Comparison of ENCODE assay signal across 14 cellular contexts in genomic region chr14:103131580-103131979, GRCh38. TPM values are rescaled to one million over a fixed set of nuclear protein-coding genes. Genes with fewer than 3 reads are reported as not detected.
DNase-seq lines count a peak whose midpoint lies in the region; ATAC-seq, FAIRE-seq and TF ChIP-seq lines count a peak whose summit lies in the region.
"Had no signal": no experiment of that assay in that cellular context is flagged by ENCODE, and none has a peak within 500 bp of the region (broad histone marks: within the 10 kb centered on the region; RNA-seq: fewer than 3 reads in every experiment).

No MANE protein-coding gene starts in this region.

- H3K4me1 ChIP-seq in HEK293 (ENCODE audit: control insufficient read depth, insufficient read depth, low read length) (peaks cover 8% of the 10 kb centered on the region; the same call in 1 of the 2 replicates), adrenal gland (replicated peaks in 1 of 2) (peaks cover 38 to 53% of the 10 kb centered on the region in 2 donors), thyroid gland (peaks cover 52 to 76% of the 10 kb centered on the region in 2 donors)

- CTCF ChIA-PET in HEK293 (lab: Yijun Ruan, JAX), result interaction anchor here (1.1 to 3.2 kb wide), 4 partner anchors 9 to 437 kb away, joined by 3 to 19 read pairs (median 10); no protein-coding TSS in a partner anchor

- no peak overlapping the region; the same call in 1 of the 2 replicates for H3K27ac ChIP-seq in HEK293 (ENCODE audit: extremely low read depth, low read depth, low read length)
- H3K27ac ChIP-seq in adrenal gland, result peak overlapping the region in 4 of 5 donors; percentile 4 to 76 (median 68)
- peak overlapping the region; percentile 83 to 91 (median 91) for H3K27ac ChIP-seq in thyroid gland
- H3K27ac ChIP-seq: C4-2B had no signal

- H3K27me3 ChIP-seq in adrenal gland (no peaks in the 10 kb centered on the region), thyroid gland (no peaks in the 10 kb centered on the region)

- no peak for ATAC-seq in HG03039 (IDR thresholded peaks at IDR 0.05; ENCODE audit: unreplicated experiment)

- TF ChIP-seq POLR2A in adrenal gland (IDR thresholded peaks at IDR 0.05), result no peak
- no peak for TF ChIP-seq POLR2A in thyroid gland (IDR thresholded peaks at IDR 0.05)

- no peak overlapping the region for H3K4me3 Mint-ChIP-seq in mesothelial cell of epicardium
- H3K4me3 Mint-ChIP-seq: H9 had no signal

- POLR2A ChIA-PET in HEK293 (lab: Yijun Ruan, JAX), result no interaction called here

- intact Hi-C loops in adrenal gland (cut with DNase I) (no loop called here), thyroid gland (cut with DNase I) (no loop called here)

- TF ChIP-seq CTCF in HEK293 (tag by site-specific recombination; IDR thresholded peaks at IDR 0.05) (no peak), adrenal gland (IDR thresholded peaks at IDR 0.05) (no peak), mesothelial cell of epicardium (IDR thresholded peaks at IDR 0.05; ENCODE audit: unreplicated experiment) (no peak), thyroid gland (IDR thresholded peaks at IDR 0.05) (no peak)

- peak overlapping the region; percentile 95 for H3K27ac Mint-ChIP-seq in mesothelial cell of epicardium
- H3K27ac Mint-ChIP-seq: H9 had no signal

- H3K4me1 Mint-ChIP-seq in mesothelial cell of epicardium, result peaks cover 51% of the 10 kb centered on the region

- H3K27me3 Mint-ChIP-seq in mesothelial cell of epicardium (ENCODE audit: low read depth), result no peaks in the 10 kb centered on the region

- H3K9me3 Mint-ChIP-seq in mesothelial cell of epicardium, result no peaks in the 10 kb centered on the region
- H3K9me3 Mint-ChIP-seq: H9 had no signal

- H3K9me3 ChIP-seq in HEK293 (ENCODE audit: control insufficient read depth, insufficient read depth, low read depth, low read length) (no peaks in the 10 kb centered on the region), adrenal gland (replicated peaks in 1 of 3) (no peaks in the 10 kb centered on the region), thyroid gland (no peaks in the 10 kb centered on the region)

- 95 to 100% (median 97%) methylated on average over 5 to 9 of the region's 9 CpGs; no CpG with 5 or more reads in 1 of the 4 donors for WGBS in adrenal gland, 4 donors
- 87 to 96% methylated on average over 2 to 5 of the region's 9 CpGs for WGBS in thyroid gland, 2 donors

- DNase-seq in adrenal gland (peak in 3 of 7 donors; percentile 20 to 52 (median 23)), mesothelial cell of epicardium (ENCODE audit: low spot score in 2 of 2, unreplicated experiment in 2 of 2) (no peak), thyroid gland (no peak), frontal cortex (ENCODE audit: low spot score in 2 of 2) (no peak), DMS153 treated with DMSO at 0.1 percent for 48 hours (lab: John Stamatoyannopoulos, UW; ENCODE audit: unreplicated experiment) (no peak)
- DNase-seq: H9, NCI-H1417 treated with DMSO at 0.1 percent for 48 hours, NCI-H1930, NCI-H69, SIG-M5 had no signal

- FAIRE-seq in frontal cortex (lab: Jason Lieb, UNC), result no peak
- FAIRE-seq: GM12892 had no signal

- H3K4me3 ChIP-seq in HEK293 (ENCODE audit: low read depth, low read length), result no peak overlapping the region
- H3K4me3 ChIP-seq in adrenal gland, result no peak overlapping the region
- no peak overlapping the region for H3K4me3 ChIP-seq in thyroid gland (replicated peaks in 1 of 3)

- H3K36me3 Mint-ChIP-seq in mesothelial cell of epicardium, result peaks cover 22% of the 10 kb centered on the region

- H3K36me3 ChIP-seq in HEK293 (ENCODE audit: control insufficient read depth in 2 of 2, insufficient read depth in 1 of 2, low read length in 2 of 2), result peaks cover 0 to 27% of the 10 kb centered on the region in 2 experiments; a peak in 1 of 3 replicates
- peaks cover 0 to 60% of the 10 kb centered on the region in 2 donors for H3K36me3 ChIP-seq in adrenal gland (replicated peaks in 1 of 2)
- no peaks in the 10 kb centered on the region for H3K36me3 ChIP-seq in thyroid gland

TF ChIP-seq in HEK293, 187 proteins besides CTCF, POLR2A, EP300 and RAD21:
- TF ChIP-seq ZIC2 (tag by site-specific recombination; IDR thresholded peaks at IDR 0.05), result peak; percentile 32; the same call in 1 of the 2 replicates
- peak; percentile 71 for TF ChIP-seq GLIS1 (tag by site-specific recombination; IDR thresholded peaks at IDR 0.05)
- TF ChIP-seq ZNF555 (tag by site-specific recombination; conservative IDR thresholded peaks at IDR 0.05), result no peak
- TF ChIP-seq ZNF16 (tag by site-specific recombination; IDR thresholded peaks at IDR 0.05; ENCODE audit: low read depth), result 0 out of 2 replicates have a peak, but pooled peaks have one; percentile 90
- TF ChIP-seq ZNF423 (tag by site-specific recombination; IDR thresholded peaks at IDR 0.05), result 0 out of 2 replicates have a peak, but pooled peaks have one; percentile 32

RNA-seq across cellular contexts. Expression of gene TNFAIP2, which starts 8.3 kb away (rescaled TPM):
- total RNA-seq in adrenal gland (100 to 1,000 TPM in 4 of 8 donors, 10 to 100 TPM in 4; 41.2 to 290 (median 115) TPM), mesothelial cell of epicardium (101 to 119 TPM (median 108 TPM) in 3 replicates), thyroid gland (10 to 100 TPM; 28.6 to 37.2 (median 31.2) TPM), frontal cortex (11.8 TPM)
- polyA plus RNA-seq in adrenal gland, result 100 to 1,000 TPM in 2 of 3 donors, 10 to 100 TPM in 1; 28.3 to 615 (median 532) TPM

RNA-seq across cellular contexts. Expression of gene EXOC3L4, which starts 37.1 kb away (rescaled TPM):
- total RNA-seq in adrenal gland, result 1 to 10 TPM in 4 of 8 donors, under 1 TPM in 4; 0.12 to 2.0 (median 1.3) TPM
- polyA plus RNA-seq in adrenal gland, result 1 to 10 TPM in 2 of 3 donors, not detected in 1; 3.1 to 4.3 TPM
- total RNA-seq in mesothelial cell of epicardium, result 0.18 TPM in 1 of 3 replicates, not detected in the others
- total RNA-seq in thyroid gland, result under 1 TPM in 2 of 4 donors, not detected in 2; 0.44 to 0.78 TPM
- total RNA-seq in frontal cortex, result 0.82 TPM

RNA-seq across cellular contexts. Expression of gene LBHD2, which starts 47.6 kb away (rescaled TPM):
- total RNA-seq in adrenal gland, result not detected
- polyA plus RNA-seq in adrenal gland, result not detected
- total RNA-seq in mesothelial cell of epicardium, result not detected in 3 replicates
- not detected for total RNA-seq in thyroid gland
- total RNA-seq in frontal cortex, result not detected
- total RNA-seq: H9 had no signal
